In genomic region chr13:99895428-99895998, GRCh38 we compare ENCODE assay signal across 8 cellular contexts.
DNase-seq lines count a peak whose midpoint lies in the region; ATAC-seq lines count a peak whose summit lies in the region.

No MANE protein-coding gene starts in this region.

- POLR2A ChIA-PET in activated naive CD8-positive, alpha-beta T cell treated with anti-CD3 and anti-CD28 coated beads, Interleukin-2, amount 10 ng/mL, durations not matched to agents 7 days and 5 days (lab: Charles Lee), result no interaction called here

- no peaks in the 10 kb centered on the region for H3K36me3 Mint-ChIP-seq in activated naive CD8-positive, alpha-beta T cell treated with anti-CD3 and anti-CD28 coated beads, Interleukin-2, amount 10 ng/mL, durations not matched to agents 7 days and 5 days

- peak overlapping the region; percentile 63 for H3K4me3 Mint-ChIP-seq in activated naive CD8-positive, alpha-beta T cell treated with anti-CD3 and anti-CD28 coated beads, Interleukin-2, amount 10 ng/mL, durations not matched to agents 7 days and 5 days

- no peak overlapping the region for H3K27ac Mint-ChIP-seq in activated naive CD8-positive, alpha-beta T cell treated with anti-CD3 and anti-CD28 coated beads, Interleukin-2, amount 10 ng/mL, durations not matched to agents 7 days and 5 days

- peak; percentile 29 for DNase-seq in DMS53 (lab: John Stamatoyannopoulos, UW)
- DNase-seq in DMS53 treated with DMSO at 0.1 percent for 48 hours (lab: John Stamatoyannopoulos, UW; ENCODE audit: unreplicated experiment), result no peak
- DNase-seq in activated naive CD8-positive, alpha-beta T cell treated with anti-CD3 and anti-CD28 coated beads, Interleukin-2, amount 10 ng/mL, durations not matched to agents 7 days and 5 days, result peak; percentile 43
- peak in 1 of 2 donors; percentile 15 for DNase-seq in left colon
- peak; percentile 21 for DNase-seq in stimulated activated naive CD8-positive, alpha-beta T cell treated with anti-CD3 and anti-CD28 coated beads, Interleukin-15, Interleukin-2, amounts not matched to agents 100 U/mL and 50 U/mL, for 24 hours
- DNase-seq in HT-29 (ENCODE audit: low spot score), result no peak
- DNase-seq in epidermal melanocyte (ENCODE audit: insufficient read length, low spot score), result no peak
- no peak for DNase-seq in globus pallidus (ENCODE audit: low spot score)

- H3K27me3 Mint-ChIP-seq in activated naive CD8-positive, alpha-beta T cell treated with anti-CD3 and anti-CD28 coated beads, Interleukin-2, amount 10 ng/mL, durations not matched to agents 7 days and 5 days, result peaks cover 57% of the 10 kb centered on the region

- peaks cover 9% of the 10 kb centered on the region for H3K4me1 Mint-ChIP-seq in activated naive CD8-positive, alpha-beta T cell treated with anti-CD3 and anti-CD28 coated beads, Interleukin-2, amount 10 ng/mL, durations not matched to agents 7 days and 5 days

- ATAC-seq in activated naive CD8-positive, alpha-beta T cell treated with anti-CD3 and anti-CD28 coated beads, Interleukin-2, amount 10 ng/mL, durations not matched to agents 7 days and 5 days (ENCODE audit: low read depth), result no peak
- ATAC-seq in left colon, result peak; percentile 35
- ATAC-seq in stimulated activated naive CD8-positive, alpha-beta T cell treated with anti-CD3 and anti-CD28 coated beads, Interleukin-15, Interleukin-2, amounts not matched to agents 100 U/mL and 50 U/mL, for 24 hours, result no peak

- intact Hi-C loops in left colon (cut with DNase I, micrococcal nuclease), result loop anchor here in 1 of 2 donors (10.0 kb wide), 1 partner anchor 339 kb away; no protein-coding TSS in a partner anchor

- H3K9me3 Mint-ChIP-seq in activated naive CD8-positive, alpha-beta T cell treated with anti-CD3 and anti-CD28 coated beads, Interleukin-2, amount 10 ng/mL, durations not matched to agents 7 days and 5 days, result no peaks in the 10 kb centered on the region

Comparison
In these comparisons a context has a peak if more than half of its experiments do, and no peak if none do; other contexts are left out.
1. DNase-seq: peak in DMS53 (single experiment), activated naive CD8-positive, alpha-beta T cell treated with anti-CD3 and anti-CD28 coated beads, Interleukin-2, amount 10 ng/mL, durations not matched to agents 7 days and 5 days (single experiment) and stimulated activated naive CD8-positive, alpha-beta T cell treated with anti-CD3 and anti-CD28 coated beads, Interleukin-15, Interleukin-2, amounts not matched to agents 100 U/mL and 50 U/mL, for 24 hours (single experiment); none in DMS53 treated with DMSO at 0.1 percent for 48 hours (single experiment), HT-29 (single experiment), epidermal melanocyte (single experiment) and globus pallidus (single experiment).